ENCODE assay signal across 10 cellular contexts in genomic region chr10:111207525-111207924, GRCh38.
A peak's percentile ranks its signal among the peaks of the same experiment; 100 is the strongest.
DNase-seq lines count a peak whose midpoint lies in the region; ATAC-seq and TF ChIP-seq lines count a peak whose summit lies in the region.
"Had no signal": no experiment of that assay in that cellular context is flagged by ENCODE, and none has a peak within 500 bp of the region (broad histone marks: within the 10 kb centered on the region; RNA-seq: fewer than 3 reads in every experiment).

No MANE protein-coding gene starts in this region.

- CTCF ChIA-PET in activated CD8-positive, alpha-beta T cell treated with anti-CD3 and anti-CD28 coated beads, Interleukin-2, amount 10 ng/mL, durations not matched to agents 7 days and 5 days (lab: Charles Lee) = interaction anchor here (2.0 kb wide), 2 partner anchors 131 to 290 kb away, joined by 4 to 8 read pairs; partner anchors contain the start of gene ADRA2A

- 78 to 81% (median 79%) methylated on average over 5 of the region's 5 CpGs for WGBS in psoas muscle, 3 donors

- no peaks in the 10 kb centered on the region for H3K9me3 ChIP-seq in psoas muscle

- H3K36me3 Mint-ChIP-seq in activated CD8-positive, alpha-beta T cell treated with anti-CD3 and anti-CD28 coated beads, Interleukin-2, amount 10 ng/mL, durations not matched to agents 7 days and 5 days (ENCODE audit: low read depth) = no peaks in the 10 kb centered on the region

- peaks cover 0 to 5% (median 0%) of the 10 kb centered on the region in 3 donors for H3K27me3 ChIP-seq in psoas muscle (ENCODE audit: insufficient read depth in 3 of 3, low read length in 2 of 3)

- H3K36me3 ChIP-seq in psoas muscle (ENCODE audit: insufficient read depth in 1 of 2, low read depth in 1 of 2) = no peaks in the 10 kb centered on the region

- peaks cover 5% of the 10 kb centered on the region for H3K27me3 Mint-ChIP-seq in activated CD8-positive, alpha-beta T cell treated with anti-CD3 and anti-CD28 coated beads, Interleukin-2, amount 10 ng/mL, durations not matched to agents 7 days and 5 days (ENCODE audit: low read depth)

- DNase-seq in NCI-H2196 (lab: John Stamatoyannopoulos, UW; ENCODE audit: unreplicated experiment) (peak; percentile 2), NCI-H2196 treated with DMSO at 0.1 percent for 48 hours (lab: John Stamatoyannopoulos, UW; ENCODE audit: unreplicated experiment) (no peak), NCI-H146 (lab: John Stamatoyannopoulos, UW) (peak; percentile 5), psoas muscle (no peak)
- DNase-seq in activated CD8-positive, alpha-beta T cell treated with anti-CD3 and anti-CD28 coated beads, Interleukin-2, amount 10 ng/mL, durations not matched to agents 7 days and 5 days = peak; percentile 49
- no peak for DNase-seq in effector CD8-positive, alpha-beta T cell (lab: John Stamatoyannopoulos, UW)
- DNase-seq: ACHN, NCI-H526 had no signal

- no peaks in the 10 kb centered on the region for H3K9me3 Mint-ChIP-seq in activated CD8-positive, alpha-beta T cell treated with anti-CD3 and anti-CD28 coated beads, Interleukin-2, amount 10 ng/mL, durations not matched to agents 7 days and 5 days (ENCODE audit: insufficient read depth)

- H3K27ac ChIP-seq in psoas muscle = no peak overlapping the region

- H3K27ac Mint-ChIP-seq in activated CD8-positive, alpha-beta T cell treated with anti-CD3 and anti-CD28 coated beads, Interleukin-2, amount 10 ng/mL, durations not matched to agents 7 days and 5 days = no peak overlapping the region

- POLR2A ChIA-PET in activated CD8-positive, alpha-beta T cell treated with anti-CD3 and anti-CD28 coated beads, Interleukin-2, amount 10 ng/mL, durations not matched to agents 7 days and 5 days (lab: Charles Lee) = no interaction called here

- no peak for ATAC-seq in activated CD8-positive, alpha-beta T cell treated with anti-CD3 and anti-CD28 coated beads, Interleukin-2, amount 10 ng/mL, durations not matched to agents 7 days and 5 days
- ATAC-seq in psoas muscle (no peak), GM21576 (IDR thresholded peaks at IDR 0.05; ENCODE audit: unreplicated experiment) (no peak), GM18502 (IDR thresholded peaks at IDR 0.05; ENCODE audit: poor library complexity, unreplicated experiment) (no peak)

- H3K4me1 Mint-ChIP-seq in activated CD8-positive, alpha-beta T cell treated with anti-CD3 and anti-CD28 coated beads, Interleukin-2, amount 10 ng/mL, durations not matched to agents 7 days and 5 days (ENCODE audit: low read depth) = no peaks in the 10 kb centered on the region

- H3K4me3 Mint-ChIP-seq in activated CD8-positive, alpha-beta T cell treated with anti-CD3 and anti-CD28 coated beads, Interleukin-2, amount 10 ng/mL, durations not matched to agents 7 days and 5 days = no peak overlapping the region

- intact Hi-C loops in psoas muscle (cut with DNase I) = loop anchor here in 1 of 2 donors (5.0 kb wide), 1 partner anchor 130 kb away; the partner anchor contains the start of gene ADRA2A

- H3K4me3 ChIP-seq in psoas muscle = no peak overlapping the region

- no peaks in the 10 kb centered on the region for H3K4me1 ChIP-seq in psoas muscle

- peak; percentile 20 for TF ChIP-seq CTCF in psoas muscle (IDR thresholded peaks at IDR 0.05)

Comparison
In these comparisons a context has a peak if more than half of its experiments do, and no peak if none do; other contexts are left out.
1. DNase-seq: peak in NCI-H2196 (single experiment), NCI-H146 (single experiment) and activated CD8-positive, alpha-beta T cell treated with anti-CD3 and anti-CD28 coated beads, Interleukin-2, amount 10 ng/mL, durations not matched to agents 7 days and 5 days (single experiment); none in NCI-H2196 treated with DMSO at 0.1 percent for 48 hours (single experiment), psoas muscle (0 of 2) and effector CD8-positive, alpha-beta T cell (single experiment).